In the genomic region with DNA sequence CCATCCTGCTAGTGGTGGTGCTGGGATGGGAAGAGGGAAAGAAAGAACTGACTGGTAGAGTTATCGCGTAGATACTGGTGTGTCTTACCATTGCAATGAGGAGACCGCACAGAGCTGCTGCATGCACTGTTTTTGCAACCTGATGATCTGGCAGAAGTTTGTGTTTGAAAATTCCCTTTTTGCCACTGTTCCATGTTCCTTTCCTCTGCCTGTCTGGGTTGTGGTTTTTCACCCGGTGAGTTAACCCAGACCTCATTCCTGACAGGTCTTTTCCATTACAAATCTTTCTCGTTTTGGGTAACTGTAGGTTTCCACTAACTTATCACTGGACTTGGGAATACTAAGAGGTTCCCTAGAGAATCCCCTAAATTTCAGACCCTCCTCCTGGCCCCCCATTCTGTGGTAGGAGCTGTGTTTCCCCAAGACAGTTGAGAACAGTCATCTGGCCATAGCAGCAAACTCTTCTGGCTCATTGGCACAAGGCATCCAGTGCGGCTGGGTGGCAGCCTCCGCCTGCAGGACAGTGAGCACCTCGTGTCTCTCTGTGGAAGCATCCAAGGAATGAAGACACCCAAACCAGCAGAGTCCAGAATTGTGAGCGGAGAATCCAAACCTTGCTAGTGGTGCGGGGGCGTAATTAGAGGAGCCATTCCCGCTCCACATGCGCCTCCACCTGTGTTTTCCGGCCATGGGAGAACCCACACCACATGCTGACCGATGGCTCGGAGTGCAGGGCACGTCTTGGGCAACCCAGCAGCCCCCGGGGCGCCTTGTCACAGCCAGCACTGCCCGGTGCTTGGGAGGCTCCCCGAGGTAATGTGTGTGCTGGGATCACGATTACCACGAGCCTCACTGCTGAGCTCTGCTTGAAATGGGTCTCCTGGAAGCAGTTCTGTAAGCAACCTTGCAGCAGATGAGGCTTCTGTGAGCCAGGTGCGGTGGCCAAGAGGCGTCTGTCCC, we compare ENCODE assay signal across 16 cellular contexts. TPM values are rescaled to one million over a fixed set of nuclear protein-coding genes. Genes with fewer than 3 reads are reported as not detected.
DNase-seq lines count a peak whose midpoint lies in the region; TF ChIP-seq lines count a peak whose summit lies in the region.
"Had no signal": no experiment of that assay in that cellular context is flagged by ENCODE, and none has a peak within 500 bp of the region (broad histone marks: within the 10 kb centered on the region; RNA-seq: fewer than 3 reads in every experiment).

No MANE protein-coding gene starts in this region.

- no peak for TF ChIP-seq CTCF in coronary artery (IDR thresholded peaks at IDR 0.05)
- no peak for TF ChIP-seq CTCF in vagina (IDR thresholded peaks at IDR 0.05)

- TF ChIP-seq POLR2A in vagina (IDR thresholded peaks at IDR 0.05) = no peak

- H3K27me3 ChIP-seq in vagina = no peaks in the 10 kb centered on the region
- H3K27me3 ChIP-seq: BE2C had no signal

- DNase-seq in activated effector memory CD4-positive, alpha-beta T cell treated with anti-CD3 and anti-CD28 coated beads, Interleukin-2, amount 50 U/mL, for 16 hours = peak; percentile 59
- DNase-seq in activated effector memory CD4-positive, alpha-beta T cell treated with Interleukin-2 at 50 U/mL for 16 hours = no peak
- DNase-seq in coronary artery (ENCODE audit: low spot score) = peak; percentile 67
- peak; percentile 75 for DNase-seq in mesenteric fat pad (ENCODE audit: low spot score)
- peak; percentile 75 to 91 for DNase-seq in vagina (ENCODE audit: extremely low spot score in 2 of 2)
- no peak for DNase-seq in GDM1 (lab: John Stamatoyannopoulos, UW)
- DNase-seq in NCI-H1092 (lab: John Stamatoyannopoulos, UW) = no peak
- no peak for DNase-seq in RKO (ENCODE audit: low spot score)
- DNase-seq: 8988T; BE2C; Calu3; CD4-positive, alpha-beta memory T cell; DMS53; NCI-H187; NCI-H526 treated with DMSO at 0.1 percent for 48 hours; SHP77 treated with DMSO at 0.1 percent for 48 hours had no signal

- H3K4me1 ChIP-seq in vagina = peaks cover under 1% of the 10 kb centered on the region
- H3K4me1 ChIP-seq: BE2C had no signal

- H3K36me3 ChIP-seq in vagina = no peaks in the 10 kb centered on the region
- H3K36me3 ChIP-seq: BE2C had no signal

- intact Hi-C loops in vagina (cut with DNase I) = no loop called here

- H3K27ac ChIP-seq in coronary artery (no peak overlapping the region), vagina (no peak overlapping the region)

- H3K9me3 ChIP-seq in vagina = no peaks in the 10 kb centered on the region
- H3K9me3 ChIP-seq: BE2C had no signal

- H3K4me3 ChIP-seq in coronary artery (no peak overlapping the region), vagina (no peak overlapping the region)

RNA-seq across cellular contexts. Expression of a gene that starts 32.8 kb away (rescaled TPM):
- total RNA-seq in mesenteric fat pad (19.8 TPM), vagina (41.5 TPM)

RNA-seq across cellular contexts. Expression of a gene that starts 32.9 kb away (rescaled TPM):
- total RNA-seq in mesenteric fat pad (0.71 TPM), vagina (3.2 TPM)

RNA-seq across cellular contexts. Expression of a gene that starts 60.0 kb away (rescaled TPM):
- 51.7 TPM for total RNA-seq in mesenteric fat pad
- total RNA-seq in vagina = 54.8 TPM

Comparison
In these comparisons a context has a peak if more than half of its experiments do, and no peak if none do; other contexts are left out.
1. DNase-seq: peak in activated effector memory CD4-positive, alpha-beta T cell treated with anti-CD3 and anti-CD28 coated beads, Interleukin-2, amount 50 U/mL, for 16 hours (single experiment), coronary artery (single experiment), mesenteric fat pad (single experiment) and vagina (2 of 2); none in activated effector memory CD4-positive, alpha-beta T cell treated with Interleukin-2 at 50 U/mL for 16 hours (single experiment), GDM1 (single experiment), NCI-H1092 (single experiment) and RKO (single experiment).